In the genomic region with DNA sequence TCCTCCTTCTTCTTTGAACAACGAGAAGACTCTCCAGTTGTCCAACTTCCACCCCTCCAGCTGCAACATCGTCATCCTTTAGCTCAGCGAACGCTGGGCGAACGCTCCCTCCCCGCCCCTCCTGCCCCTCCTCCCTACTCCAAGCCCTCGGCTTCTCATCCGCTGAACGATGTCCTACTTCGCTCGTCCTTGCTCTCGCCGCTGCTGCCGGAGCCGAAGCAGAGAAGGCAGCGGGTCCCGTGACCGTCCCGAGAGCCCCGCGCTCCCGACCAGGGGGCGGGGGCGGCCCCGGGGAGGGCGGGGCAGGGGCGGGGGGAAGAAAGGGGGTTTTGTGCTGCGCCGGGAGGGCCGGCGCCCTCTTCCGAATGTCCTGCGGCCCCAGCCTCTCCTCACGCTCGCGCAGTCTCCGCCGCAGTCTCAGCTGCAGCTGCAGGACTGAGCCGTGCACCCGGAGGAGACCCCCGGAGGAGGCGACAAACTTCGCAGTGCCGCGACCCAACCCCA, we compare ENCODE assay signal across 8 cellular contexts. TPM values are rescaled to one million over a fixed set of nuclear protein-coding genes. Genes with fewer than 3 reads are reported as not detected.
DNase-seq lines count a peak whose midpoint lies in the region; ATAC-seq and TF ChIP-seq lines count a peak whose summit lies in the region.

BCAN (plus strand) TSS at position 357 of the 504 bp plus-strand sequence. CDS start 3,938 bp downstream, outside the sequence.

- H3K27ac Mint-ChIP-seq in CD8-positive, alpha-beta memory T cell = peak within 1 kb of the TSS in 1 of 8 donors; percentile 25
- H3K27ac Mint-ChIP-seq in effector memory CD8-positive, alpha-beta T cell = no peak within 1 kb of the TSS
- no peak within 1 kb of the TSS for H3K27ac Mint-ChIP-seq in nephron progenitor cell

- H3K9me3 ChIP-seq in CD8-positive, alpha-beta memory T cell (ENCODE audit: low read length) = no peaks in the 10 kb centered on the region
- no peaks in the 10 kb centered on the region for H3K9me3 ChIP-seq in MM.1S (replicated peaks; ENCODE audit: insufficient read depth, low read length)

- no peak for DNase-seq in CD8-positive, alpha-beta memory T cell
- DNase-seq in NCI-H748 (lab: John Stamatoyannopoulos, UW; ENCODE audit: unreplicated experiment) (peak; percentile 70), nephron progenitor cell (peak; percentile 72), NCI-H1694 (lab: John Stamatoyannopoulos, UW) (no peak), MM.1S (no peak), RWPE1 (ENCODE audit: low spot score) (no peak)
- DNase-seq in effector memory CD8-positive, alpha-beta T cell = no peak

- H3K36me3 Mint-ChIP-seq in CD8-positive, alpha-beta memory T cell = no peaks in the 10 kb centered on the region
- peaks cover 4% of the 10 kb centered on the region for H3K36me3 Mint-ChIP-seq in effector memory CD8-positive, alpha-beta T cell (ENCODE audit: insufficient read depth)
- H3K36me3 Mint-ChIP-seq in nephron progenitor cell (ENCODE audit: low read depth) = no peaks in the 10 kb centered on the region

- H3K4me3 ChIP-seq in CD8-positive, alpha-beta memory T cell (ENCODE audit: low read length) = no peak within 1 kb of the TSS
- no peak within 1 kb of the TSS for H3K4me3 ChIP-seq in MM.1S (ENCODE audit: low read length)

- peaks cover 13% of the 10 kb centered on the region for H3F3A ChIP-seq in MM.1S (ENCODE audit: insufficient read depth, low read length)

- peaks cover 18% of the 10 kb centered on the region for H3K4me1 ChIP-seq in CD8-positive, alpha-beta memory T cell (ENCODE audit: insufficient read depth, low read length)
- H3K4me1 ChIP-seq in MM.1S (ENCODE audit: low read length) = no peaks in the 10 kb centered on the region

- H3K79me2 ChIP-seq in MM.1S (ENCODE audit: low read length) = no peaks in the 10 kb centered on the region

- no peak within 1 kb of the TSS for H3K4me2 ChIP-seq in MM.1S (ENCODE audit: low read depth, low read length)

- no peaks in the 10 kb centered on the region for H3K36me3 ChIP-seq in CD8-positive, alpha-beta memory T cell (ENCODE audit: insufficient read depth, low read length)
- H3K36me3 ChIP-seq in MM.1S (replicated peaks; ENCODE audit: insufficient read depth, low read length) = 0 out of 2 replicates have a peak, but pooled peaks cover 12% of the 10 kb centered on the region

- peaks cover 72 to 83% of the 10 kb centered on the region in 2 donors for H3K27me3 Mint-ChIP-seq in CD8-positive, alpha-beta memory T cell
- H3K27me3 Mint-ChIP-seq in effector memory CD8-positive, alpha-beta T cell = peaks cover 78 to 93% of the 10 kb centered on the region in 2 donors
- H3K27me3 Mint-ChIP-seq in nephron progenitor cell (ENCODE audit: low read depth, poor library complexity) = peaks cover 91% of the 10 kb centered on the region

- peak; percentile 47 for ATAC-seq in effector memory CD8-positive, alpha-beta T cell (replicated peaks)
- no peak for ATAC-seq in HG02571 (IDR thresholded peaks at IDR 0.05; ENCODE audit: unreplicated experiment)

- H3K4me1 Mint-ChIP-seq in CD8-positive, alpha-beta memory T cell = peaks cover 20 to 34% (median 22%) of the 10 kb centered on the region in 3 donors
- H3K4me1 Mint-ChIP-seq in effector memory CD8-positive, alpha-beta T cell (ENCODE audit: low read depth in 2 of 2) = peaks cover 13 to 23% of the 10 kb centered on the region in 2 donors
- peaks cover 42% of the 10 kb centered on the region for H3K4me1 Mint-ChIP-seq in nephron progenitor cell

- TF ChIP-seq CTCF in nephron progenitor cell (IDR thresholded peaks at IDR 0.05) (no peak), MM.1S (IDR thresholded peaks at IDR 0.05; ENCODE audit: low read length) (no peak), RWPE1 (conservative IDR thresholded peaks at IDR 0.05; ENCODE audit: low read depth) (no peak)

- H4K20me1 ChIP-seq in MM.1S (ENCODE audit: insufficient read depth, low read length) = 0 out of 2 replicates have a peak, but pooled peaks cover 7% of the 10 kb centered on the region

- peaks cover 51% of the 10 kb centered on the region for H3K27me3 ChIP-seq in CD8-positive, alpha-beta memory T cell (ENCODE audit: insufficient read depth, low read length, poor library complexity, severe bottlenecking)
- H3K27me3 ChIP-seq in MM.1S (replicated peaks; ENCODE audit: insufficient read depth, low read length) = no peaks in the 10 kb centered on the region

- no peak within 1 kb of the TSS for H3K27ac ChIP-seq in CD8-positive, alpha-beta memory T cell (ENCODE audit: low read depth, low read length)
- H3K27ac ChIP-seq in MM.1S (ENCODE audit: low read length) = no peak within 1 kb of the TSS
- no peak within 1 kb of the TSS for H3K27ac ChIP-seq in RWPE1

- CTCF ChIA-PET in CD8-positive, alpha-beta memory T cell (lab: Charles Lee) = interaction anchor here (0.9 to 1.5 kb wide), 4 partner anchors 12 to 84 kb away, joined by 3 to 4 read pairs (median 4); no protein-coding TSS in a partner anchor
- CTCF ChIA-PET in RWPE1 (lab: Yijun Ruan, JAX) = interaction anchor here (0.8 kb wide), 1 partner anchor 21 kb away, joined by 3 read pairs; no protein-coding TSS in a partner anchor

- POLR2A ChIA-PET in CD8-positive, alpha-beta memory T cell (lab: Charles Lee) = no interaction called here
- POLR2A ChIA-PET in RWPE1 (lab: Yijun Ruan, JAX; ENCODE audit: low non-redundant PET) = no interaction called here

- no peak within 1 kb of the TSS for H2AFZ ChIP-seq in MM.1S (ENCODE audit: low read length)

- H3K4me3 Mint-ChIP-seq in CD8-positive, alpha-beta memory T cell = peak within 1 kb of the TSS; percentile 22 to 86 (median 71)
- H3K4me3 Mint-ChIP-seq in effector memory CD8-positive, alpha-beta T cell = peak within 1 kb of the TSS; percentile 71 to 77
- H3K4me3 Mint-ChIP-seq in nephron progenitor cell = peak within 1 kb of the TSS; percentile 81

- H3K9ac ChIP-seq in MM.1S (ENCODE audit: low read length) = no peak within 1 kb of the TSS

- H3K9me2 ChIP-seq in MM.1S (replicated peaks; ENCODE audit: insufficient read depth, low read length) = no peaks in the 10 kb centered on the region

- peaks cover 0 to 4% (median 0%) of the 10 kb centered on the region in 5 donors for H3K9me3 Mint-ChIP-seq in CD8-positive, alpha-beta memory T cell
- no peaks in the 10 kb centered on the region for H3K9me3 Mint-ChIP-seq in effector memory CD8-positive, alpha-beta T cell
- no peaks in the 10 kb centered on the region for H3K9me3 Mint-ChIP-seq in nephron progenitor cell

RNA-seq across cellular contexts. Expression of gene BCAN, which starts in this region (rescaled TPM):
- not detected for total RNA-seq in CD8-positive, alpha-beta memory T cell
- polyA plus RNA-seq in CD8-positive, alpha-beta memory T cell = not detected

Comparison
In these comparisons a context has a peak if more than half of its experiments do, and no peak if none do; other contexts are left out.
1. DNase-seq: peak in NCI-H748 (single experiment) and nephron progenitor cell (single experiment); none in CD8-positive, alpha-beta memory T cell (0 of 5), effector memory CD8-positive, alpha-beta T cell (0 of 3), NCI-H1694 (single experiment), MM.1S (single experiment) and RWPE1 (single experiment).
2. Peak in every context shown above with its lines, with median percentiles within 50 percentile points of each other: H3K4me3 Mint-ChIP-seq.